14 cellular contexts compared by ENCODE assay signal in genomic region chr6:100283288-100283687, GRCh38.
DNase-seq lines count a peak whose midpoint lies in the region; ATAC-seq, FAIRE-seq and TF ChIP-seq lines count a peak whose summit lies in the region.
"Had no signal": no experiment of that assay in that cellular context is flagged by ENCODE, and none has a peak within 500 bp of the region (broad histone marks: within the 10 kb centered on the region; RNA-seq: fewer than 3 reads in every experiment).

No MANE protein-coding gene starts in this region.

- POLR2A ChIA-PET in H1 (lab: Charles Lee; ENCODE audit: partially characterized antibody): interaction anchor here (2.7 kb wide), 1 partner anchor 8 kb away, joined by 8 read pairs; no protein-coding TSS in a partner anchor

- no peak overlapping the region for H2BK20ac ChIP-seq in H1 (ENCODE audit: low read length)
- H2BK20ac ChIP-seq in H9 (ENCODE audit: low read depth, low read length, poor library complexity, severe bottlenecking): no peak overlapping the region

- no peak overlapping the region for H3K4me3 Mint-ChIP-seq in H9
- no peak overlapping the region for H3K4me3 Mint-ChIP-seq in immature natural killer cell
- H3K4me3 Mint-ChIP-seq: activated naive CD4-positive, alpha-beta T cell treated with anti-CD3 and anti-CD28 coated beads for 36 hours; natural killer cell had no signal

- CTCF ChIA-PET in H1 (lab: Charles Lee; ENCODE audit: partially characterized antibody): interaction anchor here (1.2 to 2.9 kb wide), 4 partner anchors 8 to 166 kb away, joined by 3 to 14 read pairs (median 4); no protein-coding TSS in a partner anchor

- H3K9me3 ChIP-seq in H1 (ENCODE audit: insufficient read depth in 2 of 2, low read depth in 1 of 2, low read length in 1 of 2) (no peaks in the 10 kb centered on the region), H9 (ENCODE audit: control insufficient read depth, low read depth, low read length) (no peaks in the 10 kb centered on the region)

- H3K27ac ChIP-seq in H1 (ENCODE audit: low read depth, low read length): no peak overlapping the region
- H3K27ac ChIP-seq in H9 (ENCODE audit: insufficient read length, low read depth, low read length): no peak overlapping the region
- H3K27ac ChIP-seq: HL-60 had no signal

- H3K27me3 ChIP-seq in H1 (replicated peaks in 1 of 4; ENCODE audit: control insufficient read depth in 3 of 4, extremely low read depth in 1 of 4, insufficient read depth in 3 of 4, low read length in 3 of 4) (no peaks in the 10 kb centered on the region), H9 (ENCODE audit: insufficient read depth, low read length) (no peaks in the 10 kb centered on the region)

- no peak overlapping the region for H3K23ac ChIP-seq in H1 (ENCODE audit: insufficient read length)
- no peak overlapping the region for H3K23ac ChIP-seq in H9 (ENCODE audit: insufficient read length, low read depth, low read length)

- no peak for TF ChIP-seq EP300 in H1 (IDR thresholded peaks at IDR 0.05; ENCODE audit: borderline replicate concordance in 1 of 2, low read depth in 2 of 2, low read length in 2 of 2)

- H3K27me3 Mint-ChIP-seq in H9 (ENCODE audit: low read depth): 0 out of 2 replicates have a peak, but pooled peaks cover 2% of the 10 kb centered on the region
- peaks cover 0 to 2% (median 2%) of the 10 kb centered on the region in 3 donors for H3K27me3 Mint-ChIP-seq in immature natural killer cell (ENCODE audit: low read depth in 3 of 3)

- FAIRE-seq in H1 (lab: Jason Lieb, UNC): no peak
- FAIRE-seq: D721Med had no signal

- no peak overlapping the region for H4K5ac ChIP-seq in H1 (ENCODE audit: insufficient read length, low read depth, low read length)
- H4K5ac ChIP-seq in H9 (ENCODE audit: insufficient read length, low read depth, low read length): no peak overlapping the region

- no peak; a peak in 1 of 4 replicates for TF ChIP-seq RAD21 in H1 (IDR thresholded peaks at IDR 0.05 in 1 of 2, conservative IDR thresholded peaks at IDR 0.05 in 1 of 2; ENCODE audit: low read depth in 2 of 2, low read length in 2 of 2)

- H3K27ac Mint-ChIP-seq in H9 (no peak overlapping the region), immature natural killer cell (no peak overlapping the region)
- H3K27ac Mint-ChIP-seq: activated naive CD4-positive, alpha-beta T cell treated with anti-CD3 and anti-CD28 coated beads for 36 hours; natural killer cell had no signal

- H3K23me2 ChIP-seq in H1 (ENCODE audit: low read depth, low read length) (no peaks in the 10 kb centered on the region), H9 (ENCODE audit: insufficient read length, low read depth, low read length, poor library complexity, severe bottlenecking) (no peaks in the 10 kb centered on the region)

- H3K4me2 ChIP-seq in H1 (ENCODE audit: insufficient read depth in 1 of 2, low read depth in 2 of 2, low read length in 2 of 2) (no peak overlapping the region), H9 (ENCODE audit: insufficient read depth, insufficient read length, low read length) (no peak overlapping the region)

- DNase-seq in ELF-1 (ENCODE audit: low read depth, low spot score) (peak; percentile 68), NCI-H69 (lab: John Stamatoyannopoulos, UW) (peak; percentile 46), H1 (ENCODE audit: low read depth in 1 of 2, low spot score in 2 of 2) (no peak), myocyte (ENCODE audit: low read depth) (peak; percentile 77), H9 (no peak), immature natural killer cell (no peak), NCI-H2107 (lab: John Stamatoyannopoulos, UW) (no peak)
- no peak for DNase-seq in stimulated activated naive CD8-positive, alpha-beta T cell treated with anti-CD3 and anti-CD28 coated beads, Interleukin-15, Interleukin-2, amounts not matched to agents 100 U/mL and 50 U/mL, for 24 hours
- DNase-seq: activated naive CD4-positive, alpha-beta T cell treated with anti-CD3 and anti-CD28 coated beads for 36 hours; natural killer cell; NCI-H1694 treated with DMSO at 0.1 percent for 48 hours; stimulated activated CD4-positive, alpha-beta T cell treated with anti-CD3 and anti-CD28 coated beads, Interleukin-12 subunit alpha, Interleukin-12 subunit beta, amount 100 ng/mL, for 4 hours had no signal

- H3K79me1 ChIP-seq in H1 (ENCODE audit: low read depth, low read length): no peaks in the 10 kb centered on the region
- no peaks in the 10 kb centered on the region for H3K79me1 ChIP-seq in H9 (ENCODE audit: insufficient read depth, low read depth, low read length, poor library complexity, severe bottlenecking)

- H3K4me1 ChIP-seq in H1 (replicated peaks in 1 of 4; ENCODE audit: control insufficient read depth in 3 of 4, insufficient read depth in 4 of 4, low read length in 3 of 4) (peaks cover 0 to 6% (median 2%) of the 10 kb centered on the region in 4 experiments; a peak in 3 of 7 replicates), H9 (ENCODE audit: insufficient read depth, low read length) (no peaks in the 10 kb centered on the region; the same call in 1 of the 2 replicates)

- H4K20me1 ChIP-seq in H1 (replicated peaks in 1 of 2; ENCODE audit: control insufficient read depth in 1 of 2, insufficient read depth in 2 of 2, low read length in 2 of 2) (no peaks in the 10 kb centered on the region), H9 (ENCODE audit: control insufficient read depth, insufficient read depth, insufficient read length) (no peaks in the 10 kb centered on the region)

- H4K91ac ChIP-seq in H1 (replicated peaks; ENCODE audit: insufficient read length, low read length) (no peak overlapping the region), H9 (ENCODE audit: insufficient read length, low read depth, low read length) (no peak overlapping the region)

- H2BK15ac ChIP-seq in H1 (ENCODE audit: low read length): no peak overlapping the region
- H2BK15ac ChIP-seq in H9 (ENCODE audit: low read depth, low read length): no peak overlapping the region

- H3K4me1 Mint-ChIP-seq in H9 (peaks cover 12 to 13% of the 10 kb centered on the region in 2 experiments), immature natural killer cell (no peaks in the 10 kb centered on the region)
- H3K4me1 Mint-ChIP-seq: natural killer cell had no signal

- TF ChIP-seq CTCF in H1 (IDR thresholded peaks at IDR 0.05; ENCODE audit: control extremely low read depth in 1 of 3, insufficient read depth in 1 of 3, low read depth in 1 of 3, low read length in 3 of 3): no peak
- TF ChIP-seq CTCF in H9 (conservative IDR thresholded peaks at IDR 0.05): no peak

- H4K8ac ChIP-seq in H1 (ENCODE audit: extremely low read depth, insufficient read depth, low read length) (no peak overlapping the region), H9 (replicated peaks; ENCODE audit: insufficient read length, low read depth, low read length) (no peak overlapping the region)

- no peak overlapping the region for H3K56ac ChIP-seq in H1 (replicated peaks; ENCODE audit: insufficient read length, low read depth, low read length)
- no peak overlapping the region for H3K56ac ChIP-seq in H9 (ENCODE audit: insufficient read length, low read depth, low read length)

- H2BK5ac ChIP-seq in H1 (ENCODE audit: low read depth, low read length) (no peak overlapping the region), H9 (ENCODE audit: insufficient read length, low read length) (no peak overlapping the region)

- H3K9me3 Mint-ChIP-seq in H9: no peaks in the 10 kb centered on the region
- H3K9me3 Mint-ChIP-seq in immature natural killer cell: peaks cover 0 to 2% (median 0%) of the 10 kb centered on the region in 6 donors
- H3K9me3 Mint-ChIP-seq: activated naive CD4-positive, alpha-beta T cell treated with anti-CD3 and anti-CD28 coated beads for 36 hours; natural killer cell had no signal

- no peak overlapping the region for H3K9ac ChIP-seq in H1 (replicated peaks in 1 of 4; ENCODE audit: extremely low read depth in 1 of 4, low read depth in 3 of 4, low read length in 3 of 4)
- no peak overlapping the region for H3K9ac ChIP-seq in H9 (ENCODE audit: extremely low read depth, insufficient read length, low read length)

- no peak overlapping the region for H3K4me3 ChIP-seq in H1 (ENCODE audit: extremely low read depth in 1 of 4, insufficient read depth in 2 of 4, low read depth in 3 of 4, low read length in 4 of 4)

- H3K4ac ChIP-seq in H1 (replicated peaks; ENCODE audit: insufficient read length, low read depth, low read length): no peak overlapping the region
- no peak overlapping the region for H3K4ac ChIP-seq in H9 (ENCODE audit: low read depth, low read length)

- H2AK5ac ChIP-seq in H1 (ENCODE audit: low read depth, low read length) (no peak overlapping the region), H9 (ENCODE audit: insufficient read length, low read length) (no peak overlapping the region)

- no peak overlapping the region for H3K18ac ChIP-seq in H1 (ENCODE audit: extremely low read depth, low read length)
- H3K18ac ChIP-seq in H9 (ENCODE audit: insufficient read length, low read depth, low read length): no peak overlapping the region

- ATAC-seq in stimulated activated naive CD8-positive, alpha-beta T cell treated with anti-CD3 and anti-CD28 coated beads, Interleukin-15, Interleukin-2, amounts not matched to agents 100 U/mL and 50 U/mL, for 24 hours: no peak
- ATAC-seq: natural killer cell had no signal

- H2BK120ac ChIP-seq in H1 (replicated peaks; ENCODE audit: low read depth, low read length): no peak overlapping the region
- H2BK120ac ChIP-seq in H9 (ENCODE audit: low read depth, low read length, poor library complexity, severe bottlenecking): no peak overlapping the region

- no peaks in the 10 kb centered on the region for H3K36me3 Mint-ChIP-seq in H9 (ENCODE audit: insufficient read depth in 1 of 3, low read depth in 3 of 3)
- H3K36me3 Mint-ChIP-seq in immature natural killer cell: no peaks in the 10 kb centered on the region
- H3K36me3 Mint-ChIP-seq: natural killer cell had no signal

- H3K79me2 ChIP-seq in H1 (ENCODE audit: control insufficient read depth in 1 of 2, insufficient read depth in 2 of 2, low read length in 2 of 2) (no peaks in the 10 kb centered on the region), H9 (ENCODE audit: insufficient read depth, low read length) (no peaks in the 10 kb centered on the region)

- H2AFZ ChIP-seq in H1 (ENCODE audit: low read length): no peak overlapping the region
- H2AFZ ChIP-seq in H9 (ENCODE audit: low read length): no peak overlapping the region

- H3K14ac ChIP-seq in H1 (ENCODE audit: insufficient read length) (no peak overlapping the region), H9 (ENCODE audit: insufficient read depth, low read length) (no peak overlapping the region)

- no peak for TF ChIP-seq POLR2A in H1 (IDR thresholded peaks at IDR 0.05; ENCODE audit: control extremely low read depth in 1 of 2, low read depth in 2 of 2, low read length in 2 of 2)

- no peak overlapping the region for H3T11ph ChIP-seq in H9 (ENCODE audit: low read length)

- no peaks in the 10 kb centered on the region for H3K36me3 ChIP-seq in H1 (ENCODE audit: control insufficient read depth in 2 of 4, insufficient read depth in 4 of 4, low read length in 3 of 4)

- H2BK12ac ChIP-seq in H1 (ENCODE audit: low read depth, low read length) (no peak overlapping the region), H9 (ENCODE audit: insufficient read length, low read depth, low read length) (no peak overlapping the region)

TF ChIP-seq in H1, 55 proteins besides CTCF, POLR2A, EP300 and RAD21:
- TF ChIP-seq JUND (IDR thresholded peaks at IDR 0.05; ENCODE audit: low read length): peak; percentile 90
- no peak for TF ChIP-seq KDM1A (IDR thresholded peaks at IDR 0.05; ENCODE audit: borderline replicate concordance, low read length)

Comparison
In these comparisons a context has a peak if more than half of its experiments do, and no peak if none do; other contexts are left out.
1. DNase-seq: peak in ELF-1 (single experiment), NCI-H69 (single experiment) and myocyte (single experiment); none in H1 (0 of 2), H9 (single experiment), stimulated activated naive CD8-positive, alpha-beta T cell treated with anti-CD3 and anti-CD28 coated beads, Interleukin-15, Interleukin-2, amounts not matched to agents 100 U/mL and 50 U/mL, for 24 hours (single experiment), immature natural killer cell (0 of 3) and NCI-H2107 (single experiment).